1 cellular context compared by ENCODE assay signal in the genomic region with DNA sequence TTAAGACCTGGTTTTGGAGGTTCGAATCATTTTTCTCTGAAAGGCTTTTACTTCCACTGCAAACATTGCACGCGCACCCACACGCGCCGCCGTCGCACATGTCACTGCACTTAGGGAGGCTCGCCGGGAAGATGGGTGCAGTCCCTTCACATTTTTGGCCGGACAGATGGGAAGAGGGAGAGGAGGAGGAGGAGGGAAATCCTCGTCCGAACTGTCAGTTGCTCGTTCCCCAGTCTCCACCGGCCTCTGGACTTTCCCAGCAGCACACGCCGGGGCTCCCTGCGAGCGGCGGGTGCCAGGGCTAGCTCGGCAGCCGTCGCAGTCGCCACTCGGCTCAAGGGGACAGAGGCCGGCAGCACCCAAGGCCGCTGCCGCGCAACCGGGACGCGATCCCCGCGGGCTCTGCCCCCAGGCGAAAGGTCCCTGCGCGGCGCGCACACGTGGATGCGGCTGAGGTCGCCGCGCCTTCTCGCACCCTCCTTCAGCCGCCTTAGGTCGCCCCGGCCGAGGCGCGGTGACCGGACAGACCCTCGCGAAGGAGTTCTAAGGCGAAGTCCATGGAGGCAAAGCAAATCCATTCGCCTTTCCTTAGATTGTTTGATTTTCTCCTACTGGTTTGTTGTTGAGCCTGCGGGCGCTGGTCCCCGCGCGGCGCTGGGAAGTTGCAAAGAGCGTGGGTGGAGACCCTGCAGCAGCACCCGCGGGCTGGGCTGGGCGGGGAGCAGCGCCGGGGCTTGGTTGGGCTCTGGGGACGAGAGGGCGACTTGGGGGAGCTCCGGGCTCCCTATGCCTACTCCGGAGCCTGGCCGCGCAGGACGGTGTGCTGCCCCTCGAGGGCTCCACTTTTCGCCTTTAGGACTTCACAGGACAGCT.
TF ChIP-seq lines count a peak whose summit lies in the region.

No MANE protein-coding gene starts in this region.

TF ChIP-seq in endothelial cell of umbilical vein, 7 proteins besides CTCF, POLR2A, EP300 and RAD21:
- TF ChIP-seq FOS (IDR thresholded peaks at IDR 0.05; ENCODE audit: borderline replicate concordance, insufficient read depth, low read length) (no peak), EZH2 (IDR thresholded peaks at IDR 0.05; ENCODE audit: borderline replicate concordance, low read depth, low read length, severe bottlenecking) (peak; percentile 75), MAX (IDR thresholded peaks at IDR 0.05; ENCODE audit: insufficient read depth, insufficient read length) (no peak)
